Comparison of ENCODE assay signal across 26 cellular contexts in the genomic region with DNA sequence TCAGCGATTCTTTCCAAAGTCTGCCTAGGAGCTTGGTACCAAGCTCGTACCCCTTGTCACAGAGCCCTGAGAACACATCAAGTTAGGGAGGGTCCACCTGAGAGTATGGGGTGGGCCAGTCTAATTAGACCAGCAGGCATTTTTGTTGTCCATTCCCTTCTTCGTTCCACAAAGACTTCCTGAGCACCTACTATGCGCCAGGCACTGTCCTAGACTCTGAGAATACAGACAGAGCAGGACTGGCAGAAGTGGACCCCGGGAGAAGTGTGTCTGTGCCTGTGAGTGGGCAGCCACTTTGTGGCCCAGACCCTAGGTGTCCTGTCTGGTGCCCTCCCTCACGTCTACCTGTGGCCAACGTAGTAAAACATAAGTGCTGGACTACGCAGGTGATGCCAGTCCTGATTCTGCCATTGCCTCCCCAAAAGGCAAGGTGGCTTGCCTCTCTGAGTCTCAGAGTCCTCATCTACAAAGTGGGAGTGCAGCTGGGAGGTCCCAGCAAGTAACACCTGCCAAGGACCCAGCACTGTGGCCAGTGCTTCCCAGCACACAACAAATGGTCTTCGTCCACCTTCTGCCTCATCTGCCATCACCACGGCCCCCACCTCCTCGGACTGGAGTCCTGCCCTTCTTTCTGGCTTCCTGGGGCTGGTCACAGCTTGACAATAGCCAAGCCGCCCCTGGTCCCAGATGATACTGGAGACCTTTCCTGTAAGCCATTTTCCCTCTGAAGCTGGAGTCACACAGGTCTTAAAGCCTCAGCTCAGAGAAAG. TPM values are rescaled to one million over a fixed set of nuclear protein-coding genes. Genes with fewer than 3 reads are reported as not detected.
A peak's percentile ranks its signal among the peaks of the same experiment; 100 is the strongest.
DNase-seq lines count a peak whose midpoint lies in the region; ATAC-seq, FAIRE-seq and TF ChIP-seq lines count a peak whose summit lies in the region.
"Had no signal": no experiment of that assay in that cellular context is flagged by ENCODE, and none has a peak within 500 bp of the region (broad histone marks: within the 10 kb centered on the region; RNA-seq: fewer than 3 reads in every experiment).

No MANE protein-coding gene starts in this region.

- no peak for FAIRE-seq in frontal cortex (lab: Jason Lieb, UNC)
- FAIRE-seq: A204.1, bronchial epithelial cell had no signal

- no peaks in the 10 kb centered on the region for H3K36me3 ChIP-seq in osteoblast (ENCODE audit: insufficient read depth, low read length)

- H3K4me3 ChIP-seq in right cardiac atrium (ENCODE audit: low read length), result no peak overlapping the region
- no peak overlapping the region for H3K4me3 ChIP-seq in osteoblast (ENCODE audit: insufficient read depth, low read length)

- H3K4me1 ChIP-seq in right cardiac atrium (ENCODE audit: control insufficient read depth, insufficient read depth, low read length), result peaks cover 12% of the 10 kb centered on the region
- peaks cover 16% of the 10 kb centered on the region for H3K4me1 ChIP-seq in osteoblast (ENCODE audit: insufficient read depth, low read length)

- 81% methylated on average over 12 of the region's 12 CpGs for WGBS in right cardiac atrium

- H3K27me3 ChIP-seq in right cardiac atrium (ENCODE audit: control insufficient read depth, insufficient read depth), result no peaks in the 10 kb centered on the region
- H3K27me3 ChIP-seq in osteoblast (ENCODE audit: insufficient read depth, low read length), result no peaks in the 10 kb centered on the region

- H3K9me3 ChIP-seq in right cardiac atrium (ENCODE audit: control insufficient read depth, low read length), result no peaks in the 10 kb centered on the region
- no peaks in the 10 kb centered on the region for H3K9me3 ChIP-seq in osteoblast (ENCODE audit: low read depth, low read length)

- H3K27me3 Mint-ChIP-seq in activated CD4-positive, alpha-beta memory T cell treated with anti-CD3 and anti-CD28 coated beads for 36 hours, result no peaks in the 10 kb centered on the region
- peaks cover 5% of the 10 kb centered on the region for H3K27me3 Mint-ChIP-seq in activated CD4-positive, alpha-beta memory T cell treated with anti-CD3 and anti-CD28 coated beads, Interleukin-2, amount 10 ng/mL, durations not matched to agents 7 days and 5 days

- ATAC-seq in right cardiac atrium, result peak in 1 of 2 donors; percentile 4
- ATAC-seq in GM18868 (IDR thresholded peaks at IDR 0.05; ENCODE audit: unreplicated experiment), result no peak
- ATAC-seq: left colon; naive thymus-derived CD8-positive, alpha-beta T cell; SK-N-SH treated with all-trans-retinoic acid at 6 μM for 48 hours had no signal

- H3K27ac ChIP-seq in RWPE1, result peak overlapping the region; percentile 27
- peak overlapping the region; percentile 42 for H3K27ac ChIP-seq in right cardiac atrium (ENCODE audit: low read length)
- H3K27ac ChIP-seq in osteoblast (ENCODE audit: low read depth, low read length), result no peak overlapping the region

- CTCF ChIA-PET in activated CD4-positive, alpha-beta memory T cell treated with anti-CD3 and anti-CD28 coated beads for 36 hours (lab: Charles Lee), result no interaction called here
- CTCF ChIA-PET in activated CD4-positive, alpha-beta memory T cell treated with anti-CD3 and anti-CD28 coated beads, Interleukin-2, amount 10 ng/mL, durations not matched to agents 7 days and 5 days (lab: Charles Lee), result no interaction called here
- CTCF ChIA-PET in RWPE1 (lab: Yijun Ruan, JAX), result interaction anchor here (0.5 kb wide), 1 partner anchor 79 kb away, joined by 3 read pairs; no protein-coding TSS in a partner anchor

- H3K79me2 ChIP-seq in osteoblast (ENCODE audit: insufficient read depth, low read length), result no peaks in the 10 kb centered on the region

- no peaks in the 10 kb centered on the region for H3K9me3 Mint-ChIP-seq in activated CD4-positive, alpha-beta memory T cell treated with anti-CD3 and anti-CD28 coated beads for 36 hours
- H3K9me3 Mint-ChIP-seq in activated CD4-positive, alpha-beta memory T cell treated with anti-CD3 and anti-CD28 coated beads, Interleukin-2, amount 10 ng/mL, durations not matched to agents 7 days and 5 days, result no peaks in the 10 kb centered on the region
- H3K9me3 Mint-ChIP-seq: mesothelial cell of epicardium; naive thymus-derived CD8-positive, alpha-beta T cell had no signal

- H4K20me1 ChIP-seq in osteoblast (ENCODE audit: insufficient read depth, low read length), result no peaks in the 10 kb centered on the region

- no peaks in the 10 kb centered on the region for H3K36me3 Mint-ChIP-seq in activated CD4-positive, alpha-beta memory T cell treated with anti-CD3 and anti-CD28 coated beads for 36 hours
- H3K36me3 Mint-ChIP-seq in activated CD4-positive, alpha-beta memory T cell treated with anti-CD3 and anti-CD28 coated beads, Interleukin-2, amount 10 ng/mL, durations not matched to agents 7 days and 5 days (ENCODE audit: low read depth), result peaks cover 2% of the 10 kb centered on the region
- H3K36me3 Mint-ChIP-seq: mesothelial cell of epicardium; naive thymus-derived CD8-positive, alpha-beta T cell had no signal

- H2AFZ ChIP-seq in osteoblast (ENCODE audit: low read length), result no peak overlapping the region

- no peak overlapping the region for H3K27ac Mint-ChIP-seq in activated CD4-positive, alpha-beta memory T cell treated with anti-CD3 and anti-CD28 coated beads for 36 hours
- H3K27ac Mint-ChIP-seq in activated CD4-positive, alpha-beta memory T cell treated with anti-CD3 and anti-CD28 coated beads, Interleukin-2, amount 10 ng/mL, durations not matched to agents 7 days and 5 days, result no peak overlapping the region
- H3K27ac Mint-ChIP-seq: B cell, mesothelial cell of epicardium, progenitor cell of endocrine pancreas had no signal

- H3K4me3 Mint-ChIP-seq in activated CD4-positive, alpha-beta memory T cell treated with anti-CD3 and anti-CD28 coated beads for 36 hours, result no peak overlapping the region
- no peak overlapping the region for H3K4me3 Mint-ChIP-seq in activated CD4-positive, alpha-beta memory T cell treated with anti-CD3 and anti-CD28 coated beads, Interleukin-2, amount 10 ng/mL, durations not matched to agents 7 days and 5 days
- H3K4me3 Mint-ChIP-seq: B cell; mesothelial cell of epicardium; naive thymus-derived CD8-positive, alpha-beta T cell had no signal

- peaks cover 9% of the 10 kb centered on the region for H3K4me1 Mint-ChIP-seq in activated CD4-positive, alpha-beta memory T cell treated with anti-CD3 and anti-CD28 coated beads for 36 hours (ENCODE audit: low read depth)
- peaks cover 27% of the 10 kb centered on the region for H3K4me1 Mint-ChIP-seq in activated CD4-positive, alpha-beta memory T cell treated with anti-CD3 and anti-CD28 coated beads, Interleukin-2, amount 10 ng/mL, durations not matched to agents 7 days and 5 days

- DNase-seq in activated CD4-positive, alpha-beta memory T cell treated with anti-CD3 and anti-CD28 coated beads for 36 hours, result peak; percentile 7
- no peak for DNase-seq in activated CD4-positive, alpha-beta memory T cell treated with anti-CD3 and anti-CD28 coated beads, Interleukin-2, amount 10 ng/mL, durations not matched to agents 7 days and 5 days
- DNase-seq in RWPE1 (ENCODE audit: low spot score) (no peak), right cardiac atrium (no peak), osteoblast (ENCODE audit: insufficient read length, low spot score, missing footprints) (peak; percentile 59), HuH-7.5 (ENCODE audit: low spot score) (no peak), frontal cortex (ENCODE audit: low spot score in 2 of 2) (no peak)
- DNase-seq: activated naive CD4-positive, alpha-beta T cell treated with Interleukin-2 at 50 U/mL for 16 hours; activated T-cell treated with anti-CD3 and anti-CD28 coated beads for 4 hours; amniotic stem cell; dermis blood vessel endothelial cell; DMS153; GDM1; left colon; naive thymus-derived CD8-positive, alpha-beta T cell; NCI-H1092; NCI-H187 treated with DMSO at 0.1 percent for 48 hours; NCI-H2227 treated with DMSO at 0.1 percent for 48 hours; T-helper 2 cell had no signal

- POLR2A ChIA-PET in activated CD4-positive, alpha-beta memory T cell treated with anti-CD3 and anti-CD28 coated beads for 36 hours (lab: Charles Lee), result no interaction called here
- POLR2A ChIA-PET in activated CD4-positive, alpha-beta memory T cell treated with anti-CD3 and anti-CD28 coated beads, Interleukin-2, amount 10 ng/mL, durations not matched to agents 7 days and 5 days (lab: Charles Lee), result interaction anchor here (1.4 to 1.6 kb wide), 2 partner anchors 11 to 12 kb away, joined by 5 read pairs; no protein-coding TSS in a partner anchor
- POLR2A ChIA-PET in RWPE1 (lab: Yijun Ruan, JAX; ENCODE audit: low non-redundant PET), result no interaction called here

- intact Hi-C loops in activated CD4-positive, alpha-beta memory T cell treated with anti-CD3 and anti-CD28 coated beads for 36 hours (cut with micrococcal nuclease), result loop anchor here (2.0 kb wide), 1 partner anchor 13 kb away; no protein-coding TSS in a partner anchor
- intact Hi-C loops in right cardiac atrium (cut with DNase I), result no loop called here

- TF ChIP-seq CTCF in RWPE1 (conservative IDR thresholded peaks at IDR 0.05; ENCODE audit: low read depth), result no peak
- no peak for TF ChIP-seq CTCF in osteoblast (IDR thresholded peaks at IDR 0.05; ENCODE audit: extremely low read depth, low read depth, low read length)

- no peak overlapping the region for H3K4me2 ChIP-seq in osteoblast (ENCODE audit: insufficient read depth, low read length)

RNA-seq across cellular contexts. Expression of a gene that starts 54.3 kb away (rescaled TPM):
- 100 to 1,000 TPM; 171 to 176 TPM for total RNA-seq in activated CD4-positive, alpha-beta memory T cell treated with anti-CD3 and anti-CD28 coated beads for 36 hours
- 100 to 1,000 TPM; 143 TPM for total RNA-seq in activated CD4-positive, alpha-beta memory T cell treated with anti-CD3 and anti-CD28 coated beads, Interleukin-2, amount 10 ng/mL, durations not matched to agents 7 days and 5 days
- total RNA-seq in right cardiac atrium (10 to 100 TPM in 3 of 4 donors, 1 to 10 TPM in 1; 9.8 to 25.6 (median 18.7) TPM), osteoblast (8.5 and 10.1 TPM in 2 replicates), frontal cortex (2.0 TPM)
- polyA plus RNA-seq in right cardiac atrium, result 16.8 TPM

Comparison
In these comparisons a context has a peak if more than half of its experiments do, and no peak if none do; other contexts are left out.
1. DNase-seq: peak in activated CD4-positive, alpha-beta memory T cell treated with anti-CD3 and anti-CD28 coated beads for 36 hours (single experiment) and osteoblast (single experiment); none in activated CD4-positive, alpha-beta memory T cell treated with anti-CD3 and anti-CD28 coated beads, Interleukin-2, amount 10 ng/mL, durations not matched to agents 7 days and 5 days (single experiment), RWPE1 (single experiment), right cardiac atrium (0 of 3), HuH-7.5 (single experiment) and frontal cortex (0 of 2).
2. RNA of a gene that starts 54.3 kb away (total RNA-seq): 171 to 176 TPM in activated CD4-positive, alpha-beta memory T cell treated with anti-CD3 and anti-CD28 coated beads for 36 hours and 143 TPM in activated CD4-positive, alpha-beta memory T cell treated with anti-CD3 and anti-CD28 coated beads, Interleukin-2, amount 10 ng/mL, durations not matched to agents 7 days and 5 days; 9.8 to 25.6 TPM in right cardiac atrium, 8.5 to 10.1 TPM in osteoblast and 2.0 TPM in frontal cortex (single experiment); every median in the first group is over 4 times any median in the second.